Comparison of ENCODE assay signal across 15 cellular contexts in the genomic region with DNA sequence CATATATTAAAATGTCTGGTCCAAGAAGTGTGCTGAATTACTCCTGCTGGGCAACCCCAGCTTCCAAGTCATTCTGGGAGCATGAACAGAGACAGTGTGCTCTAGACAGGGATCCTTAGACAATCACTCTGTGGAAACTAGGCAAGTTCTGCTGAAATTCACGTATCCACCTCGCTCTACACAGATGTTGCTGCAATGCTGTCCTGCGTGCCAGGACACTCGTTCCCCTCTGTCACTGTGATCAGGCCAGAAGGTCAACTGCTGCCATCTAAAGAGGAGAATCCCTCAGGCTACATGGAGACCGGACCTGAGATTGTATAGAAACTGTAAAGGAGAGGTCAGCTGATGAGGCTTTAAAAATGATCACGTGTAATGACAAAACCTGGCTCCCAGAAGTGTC.
DNase-seq lines count a peak whose midpoint lies in the region; ATAC-seq and TF ChIP-seq lines count a peak whose summit lies in the region.
"Had no signal": no experiment of that assay in that cellular context is flagged by ENCODE, and none has a peak within 500 bp of the region (broad histone marks: within the 10 kb centered on the region; RNA-seq: fewer than 3 reads in every experiment).

No MANE protein-coding gene starts in this region.

- H3K27ac Mint-ChIP-seq in activated CD8-positive, alpha-beta T cell treated with anti-CD3 and anti-CD28 coated beads for 36 hours: peak overlapping the region; percentile 5
- no peak overlapping the region for H3K27ac Mint-ChIP-seq in activated CD8-positive, alpha-beta T cell treated with anti-CD3 and anti-CD28 coated beads, Interleukin-2, amount 10 ng/mL, durations not matched to agents 7 days and 5 days
- H3K27ac Mint-ChIP-seq in activated T-helper 17 cell treated with anti-CD3 and anti-CD28 coated beads, Interleukin-2, amount 50 U/mL, for 72 hours: peak overlapping the region; percentile 81
- H3K27ac Mint-ChIP-seq: activated naive CD4-positive, alpha-beta T cell treated with anti-CD3 and anti-CD28 coated beads for 36 hours had no signal

- TF ChIP-seq CTCF in activated CD8-positive, alpha-beta T cell treated with anti-CD3 and anti-CD28 coated beads for 36 hours (IDR thresholded peaks at IDR 0.05): no peak
- no peak for TF ChIP-seq CTCF in BE2C (IDR thresholded peaks at IDR 0.05; ENCODE audit: low read depth, low read length)

- no peak overlapping the region for H3K9ac ChIP-seq in subcutaneous abdominal adipose tissue (ENCODE audit: low read length in 5 of 5)

- CTCF ChIA-PET in activated CD8-positive, alpha-beta T cell treated with anti-CD3 and anti-CD28 coated beads for 36 hours (lab: Charles Lee): no interaction called here
- CTCF ChIA-PET in activated CD8-positive, alpha-beta T cell treated with anti-CD3 and anti-CD28 coated beads, Interleukin-2, amount 10 ng/mL, durations not matched to agents 7 days and 5 days (lab: Charles Lee): interaction anchor here (1.1 kb wide), 1 partner anchor 8 kb away, joined by 3 read pairs; no protein-coding TSS in a partner anchor

- no peak for DNase-seq in activated CD8-positive, alpha-beta T cell treated with anti-CD3 and anti-CD28 coated beads for 36 hours
- no peak for DNase-seq in activated CD8-positive, alpha-beta T cell treated with anti-CD3 and anti-CD28 coated beads, Interleukin-2, amount 10 ng/mL, durations not matched to agents 7 days and 5 days
- peak; percentile 74 for DNase-seq in left lobe of liver (ENCODE audit: low spot score)
- DNase-seq in BE2C: no peak
- DNase-seq in kidney glomerular epithelial cell (lab: John Stamatoyannopoulos, UW): no peak
- no peak for DNase-seq in mucosa of gallbladder (ENCODE audit: low spot score)
- DNase-seq: ACHN; activated naive CD4-positive, alpha-beta T cell treated with anti-CD3 and anti-CD28 coated beads for 36 hours; H7; naive thymus-derived CD4-positive, alpha-beta T cell; NCI-H2029; NCI-H748 treated with DMSO at 0.1 percent for 48 hours; T-helper 9 cell had no signal

- H3K4me3 Mint-ChIP-seq in activated CD8-positive, alpha-beta T cell treated with anti-CD3 and anti-CD28 coated beads for 36 hours: no peak overlapping the region
- no peak overlapping the region for H3K4me3 Mint-ChIP-seq in activated CD8-positive, alpha-beta T cell treated with anti-CD3 and anti-CD28 coated beads, Interleukin-2, amount 10 ng/mL, durations not matched to agents 7 days and 5 days
- peak overlapping the region; percentile 55 for H3K4me3 Mint-ChIP-seq in activated T-helper 17 cell treated with anti-CD3 and anti-CD28 coated beads, Interleukin-2, amount 50 U/mL, for 72 hours
- H3K4me3 Mint-ChIP-seq: activated naive CD4-positive, alpha-beta T cell treated with anti-CD3 and anti-CD28 coated beads for 36 hours had no signal

- POLR2A ChIA-PET in activated CD8-positive, alpha-beta T cell treated with anti-CD3 and anti-CD28 coated beads for 36 hours (lab: Charles Lee): interaction anchor here (0.9 kb wide), 1 partner anchor 115 kb away, joined by 3 read pairs; the partner anchor contains the start of gene RAPGEF1
- POLR2A ChIA-PET in activated CD8-positive, alpha-beta T cell treated with anti-CD3 and anti-CD28 coated beads, Interleukin-2, amount 10 ng/mL, durations not matched to agents 7 days and 5 days (lab: Charles Lee): no interaction called here

- ATAC-seq in activated CD8-positive, alpha-beta T cell treated with anti-CD3 and anti-CD28 coated beads for 36 hours: no peak
- ATAC-seq in activated CD8-positive, alpha-beta T cell treated with anti-CD3 and anti-CD28 coated beads, Interleukin-2, amount 10 ng/mL, durations not matched to agents 7 days and 5 days: no peak
- ATAC-seq in activated T-helper 17 cell treated with anti-CD3 and anti-CD28 coated beads, Interleukin-2, amount 50 U/mL, for 72 hours (replicated peaks): no peak
- peak; percentile 66 for ATAC-seq in left lobe of liver
- ATAC-seq: naive thymus-derived CD4-positive, alpha-beta T cell had no signal

- peak overlapping the region; percentile 16 for H3K27ac ChIP-seq in subcutaneous abdominal adipose tissue (ENCODE audit: low read depth, low read length)

- H3K27me3 ChIP-seq in subcutaneous abdominal adipose tissue (ENCODE audit: control insufficient read depth in 5 of 5, insufficient read depth in 4 of 5, low read length in 5 of 5) (no peaks in the 10 kb centered on the region), BE2C (no peaks in the 10 kb centered on the region)

- H3K4me3 ChIP-seq in subcutaneous abdominal adipose tissue (ENCODE audit: low read depth in 1 of 5, low read length in 5 of 5) (no peak overlapping the region), BE2C (ENCODE audit: low read depth, low read length) (no peak overlapping the region)

- intact Hi-C loops in activated CD8-positive, alpha-beta T cell treated with anti-CD3 and anti-CD28 coated beads for 36 hours (cut with micrococcal nuclease): no loop called here

- H3K27me3 Mint-ChIP-seq in activated CD8-positive, alpha-beta T cell treated with anti-CD3 and anti-CD28 coated beads for 36 hours: no peaks in the 10 kb centered on the region
- no peaks in the 10 kb centered on the region for H3K27me3 Mint-ChIP-seq in activated CD8-positive, alpha-beta T cell treated with anti-CD3 and anti-CD28 coated beads, Interleukin-2, amount 10 ng/mL, durations not matched to agents 7 days and 5 days (ENCODE audit: low read depth)
- no peaks in the 10 kb centered on the region for H3K27me3 Mint-ChIP-seq in activated T-helper 17 cell treated with anti-CD3 and anti-CD28 coated beads, Interleukin-2, amount 50 U/mL, for 72 hours
- H3K27me3 Mint-ChIP-seq: naive thymus-derived CD4-positive, alpha-beta T cell had no signal

- H3K4me1 Mint-ChIP-seq in activated CD8-positive, alpha-beta T cell treated with anti-CD3 and anti-CD28 coated beads for 36 hours (ENCODE audit: low read depth): peaks cover 32% of the 10 kb centered on the region
- H3K4me1 Mint-ChIP-seq in activated CD8-positive, alpha-beta T cell treated with anti-CD3 and anti-CD28 coated beads, Interleukin-2, amount 10 ng/mL, durations not matched to agents 7 days and 5 days (ENCODE audit: low read depth): peaks cover 48% of the 10 kb centered on the region
- H3K4me1 Mint-ChIP-seq in activated T-helper 17 cell treated with anti-CD3 and anti-CD28 coated beads, Interleukin-2, amount 50 U/mL, for 72 hours: peaks cover 16% of the 10 kb centered on the region

- H3K36me3 Mint-ChIP-seq in activated CD8-positive, alpha-beta T cell treated with anti-CD3 and anti-CD28 coated beads for 36 hours (ENCODE audit: low read depth): peaks cover 49% of the 10 kb centered on the region
- H3K36me3 Mint-ChIP-seq in activated CD8-positive, alpha-beta T cell treated with anti-CD3 and anti-CD28 coated beads, Interleukin-2, amount 10 ng/mL, durations not matched to agents 7 days and 5 days (ENCODE audit: low read depth): peaks cover 63% of the 10 kb centered on the region
- H3K36me3 Mint-ChIP-seq in activated T-helper 17 cell treated with anti-CD3 and anti-CD28 coated beads, Interleukin-2, amount 50 U/mL, for 72 hours (ENCODE audit: low read depth): peaks cover 100% of the 10 kb centered on the region

- H3K4me1 ChIP-seq in subcutaneous abdominal adipose tissue (ENCODE audit: control insufficient read depth in 5 of 5, insufficient read depth in 5 of 5, low read length in 5 of 5): peaks cover 2 to 31% (median 22%) of the 10 kb centered on the region in 5 donors
- H3K4me1 ChIP-seq in BE2C: peaks cover 14% of the 10 kb centered on the region

- H3K9me3 ChIP-seq in subcutaneous abdominal adipose tissue (ENCODE audit: control insufficient read depth in 5 of 5, low read length in 5 of 5) (no peaks in the 10 kb centered on the region), BE2C (no peaks in the 10 kb centered on the region)

- H3K36me3 ChIP-seq in subcutaneous abdominal adipose tissue (ENCODE audit: control insufficient read depth in 5 of 5, insufficient read depth in 5 of 5, low read length in 5 of 5): peaks cover 0 to 79% (median 73%) of the 10 kb centered on the region in 5 donors
- no peaks in the 10 kb centered on the region; the same call in 1 of the 2 replicates for H3K36me3 ChIP-seq in BE2C

- H3K9me3 Mint-ChIP-seq in activated CD8-positive, alpha-beta T cell treated with anti-CD3 and anti-CD28 coated beads for 36 hours: no peaks in the 10 kb centered on the region
- no peaks in the 10 kb centered on the region for H3K9me3 Mint-ChIP-seq in activated CD8-positive, alpha-beta T cell treated with anti-CD3 and anti-CD28 coated beads, Interleukin-2, amount 10 ng/mL, durations not matched to agents 7 days and 5 days (ENCODE audit: insufficient read depth)
- no peaks in the 10 kb centered on the region for H3K9me3 Mint-ChIP-seq in activated T-helper 17 cell treated with anti-CD3 and anti-CD28 coated beads, Interleukin-2, amount 50 U/mL, for 72 hours
- H3K9me3 Mint-ChIP-seq: activated naive CD4-positive, alpha-beta T cell treated with anti-CD3 and anti-CD28 coated beads for 36 hours had no signal
